In genomic region chr4:126850286-126850685, GRCh38 we compare ENCODE assay signal across 9 cellular contexts.
DNase-seq lines count a peak whose midpoint lies in the region; ATAC-seq and TF ChIP-seq lines count a peak whose summit lies in the region.
"Had no signal": no experiment of that assay in that cellular context is flagged by ENCODE, and none has a peak within 500 bp of the region (broad histone marks: within the 10 kb centered on the region; RNA-seq: fewer than 3 reads in every experiment).

No MANE protein-coding gene starts in this region.

- H3K4me3 ChIP-seq in BJ (ENCODE audit: low read depth, low read length): no peak overlapping the region
- no peak overlapping the region for H3K4me3 ChIP-seq in fibroblast of villous mesenchyme (ENCODE audit: low read depth, low read length)

- peak; percentile 52 for ATAC-seq in HG03066 (IDR thresholded peaks at IDR 0.05; ENCODE audit: low read depth, unreplicated experiment)

- POLR2A ChIA-PET in BJ (lab: Charles Lee): no interaction called here

- no peak for TF ChIP-seq CTCF in BJ (IDR thresholded peaks at IDR 0.05; ENCODE audit: insufficient read depth, low read depth, low read length)
- no peak for TF ChIP-seq CTCF in fibroblast of villous mesenchyme (IDR thresholded peaks at IDR 0.05; ENCODE audit: insufficient read depth, low read depth, low read length)

- peak; percentile 85 for DNase-seq in BJ (ENCODE audit: low read depth)
- DNase-seq in RKO (ENCODE audit: low spot score): peak; percentile 97
- peak; percentile 82 for DNase-seq in fibroblast of villous mesenchyme (ENCODE audit: low read depth)
- DNase-seq in NOMO-1 treated with DMSO at 0.1 percent for 48 hours (lab: John Stamatoyannopoulos, UW; ENCODE audit: unreplicated experiment): no peak
- DNase-seq in NCI-H1417 treated with DMSO at 0.1 percent for 48 hours (lab: John Stamatoyannopoulos, UW): no peak
- DNase-seq in stimulated activated CD4-positive, alpha-beta T cell treated with anti-CD3 and anti-CD28 coated beads, Interleukin-2, amount 100 ng/mL, for 48 hours: no peak
- DNase-seq in KG1 (lab: John Stamatoyannopoulos, UW): no peak
- DNase-seq: aorta had no signal

- no peaks in the 10 kb centered on the region for H3K27me3 ChIP-seq in BJ (ENCODE audit: control insufficient read depth, insufficient read depth, low read length)

- H3K36me3 ChIP-seq in BJ (ENCODE audit: control insufficient read depth, insufficient read depth, low read length): no peaks in the 10 kb centered on the region

- CTCF ChIA-PET in BJ (lab: Yijun Ruan, JAX): no interaction called here

Comparison
In these comparisons a context has a peak if more than half of its experiments do, and no peak if none do; other contexts are left out.
1. DNase-seq: peak in BJ (single experiment), RKO (single experiment) and fibroblast of villous mesenchyme (single experiment); none in NOMO-1 treated with DMSO at 0.1 percent for 48 hours (single experiment), NCI-H1417 treated with DMSO at 0.1 percent for 48 hours (single experiment), stimulated activated CD4-positive, alpha-beta T cell treated with anti-CD3 and anti-CD28 coated beads, Interleukin-2, amount 100 ng/mL, for 48 hours (0 of 2) and KG1 (single experiment).